ENCODE assay signal across 25 cellular contexts in the genomic region with DNA sequence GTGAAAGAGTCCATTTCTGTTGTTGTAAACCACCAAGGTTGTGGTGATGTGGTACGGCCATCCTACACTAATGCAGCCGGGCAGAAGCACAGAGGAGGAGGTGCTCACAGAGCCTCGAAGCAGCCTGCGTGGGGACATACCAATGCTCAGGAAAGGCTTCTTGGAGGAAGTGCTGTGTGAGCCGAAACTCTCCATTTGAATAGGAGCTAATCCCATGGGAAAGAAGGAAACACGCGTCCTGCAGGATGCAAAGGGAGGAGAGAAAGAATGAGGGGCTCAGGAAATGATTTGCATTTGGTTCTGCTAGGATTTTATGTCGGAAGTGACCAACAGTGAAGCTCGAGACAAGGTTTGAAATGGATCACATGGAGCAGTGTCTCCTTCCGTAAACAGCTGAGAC.
"Had no signal": no experiment of that assay in that cellular context is flagged by ENCODE, and none has a peak within 500 bp of the region (broad histone marks: within the 10 kb centered on the region; RNA-seq: fewer than 3 reads in every experiment).

No MANE protein-coding gene starts in this region.

- DNase-seq: activated B cell treated with CpG ODN at 0.5 μM for 24 hours; activated CD4-positive, alpha-beta T cell treated with anti-CD3 and anti-CD28 coated beads for 1 hour; activated CD4-positive, alpha-beta T cell treated with anti-CD3 and anti-CD28 coated beads, Interleukin-2, amount 10 ng/mL, durations not matched to agents 24 days and 14 days; activated CD4-positive, alpha-beta T cell treated with anti-CD3 and anti-CD28 coated beads, Interleukin-2, amount 50 U/mL, for 48 hours; activated gamma-delta T cell; activated naive CD4-positive, alpha-beta T cell treated with anti-CD3 and anti-CD28 coated beads for 36 hours; activated T-cell treated with anti-CD3 and anti-CD28 coated beads for 4 hours; activated T-cell treated with anti-CD3 and anti-CD28 coated beads, Interleukin-2, amount 50 U/mL, for 48 hours; brain microvascular endothelial cell; cerebellar nuclear complex; Karpas-422; MM.1S; NCI-H1105; NCI-H1436; NCI-H1694 treated with DMSO at 0.1 percent for 48 hours; NCI-H2029 treated with DMSO at 0.1 percent for 48 hours; NCI-H446; NCI-H524 treated with DMSO at 0.1 percent for 48 hours; NCI-H774; PC-3; SHP77 had no signal

- H3K4me3 ChIP-seq: K562, SJSA1 had no signal

- H3K27ac ChIP-seq: brain microvascular endothelial cell, SJSA1 had no signal

- ATAC-seq: activated T-helper 17 cell treated with anti-CD3 and anti-CD28 coated beads, Interleukin-2, amount 50 U/mL, for 72 hours; K562; PC-3 had no signal

- H3K4me1 ChIP-seq: SJSA1 had no signal

- H3K9me3 ChIP-seq: SJSA1 had no signal

- FAIRE-seq: K562, RCC 7860 had no signal

- H3K27me3 ChIP-seq: brain microvascular endothelial cell, SJSA1 had no signal

- H3K36me3 ChIP-seq: brain microvascular endothelial cell, SJSA1 had no signal
